Comparison of ENCODE assay signal across 10 cellular contexts in genomic region chr20:50638015-50638847, GRCh38. TPM values are rescaled to one million over a fixed set of nuclear protein-coding genes. Genes with fewer than 3 reads are reported as not detected.
A peak's percentile ranks its signal among the peaks of the same experiment; 100 is the strongest.
DNase-seq lines count a peak whose midpoint lies in the region; FAIRE-seq and TF ChIP-seq lines count a peak whose summit lies in the region.
"Not testable (repeated sequence)": the region's sequence is repeated elsewhere in the genome, so short reads cannot be mapped to it uniquely, and the experiment has no call there.
"Had no signal": no experiment of that assay in that cellular context is flagged by ENCODE, and none has a peak within 500 bp of the region (broad histone marks: within the 10 kb centered on the region; RNA-seq: fewer than 3 reads in every experiment).

No MANE protein-coding gene starts in this region.

- TF ChIP-seq RAD21 in SK-N-SH (IDR thresholded peaks at IDR 0.05; ENCODE audit: low read length): not testable (repeated sequence)

- CTCF ChIA-PET in SK-N-SH (lab: Yijun Ruan, JAX) (interaction anchor here (1.6 to 2.9 kb wide), 2 partner anchors 7 to 10 kb away, joined by 7 to 12 read pairs; no protein-coding TSS in a partner anchor), MCF 10A (lab: Yijun Ruan, JAX) (interaction anchor here (0.6 kb wide), 1 partner anchor 136 kb away, joined by 3 read pairs; no protein-coding TSS in a partner anchor)

- peak in 1 of 2 experiments; percentile 50; a peak in 1 of 4 replicates for TF ChIP-seq EP300 in SK-N-SH (IDR thresholded peaks at IDR 0.05; ENCODE audit: borderline replicate concordance in 1 of 2, low read depth in 1 of 2, low read length in 1 of 2)

- not testable (repeated sequence) for H3K4ac ChIP-seq in trophoblast cell (ENCODE audit: low read depth, low read length)

- H3K4me1 Mint-ChIP-seq in MCF 10A (ENCODE audit: insufficient read depth, unreplicated experiment): peaks cover 13% of the 10 kb centered on the region

- H3K79me2 ChIP-seq in SK-N-SH (ENCODE audit: insufficient read depth); keratinocyte (ENCODE audit: control insufficient read depth, insufficient read depth, low read length); trophoblast cell (ENCODE audit: control insufficient read depth, insufficient read depth, low read length, poor library complexity): not testable (repeated sequence)

- WGBS in SK-N-SH (ENCODE audit: low lambda C conversion rate): 35% methylated on average over 13 of the region's 15 CpGs
- WGBS in trophoblast cell (ENCODE audit: extremely low coverage, insufficient coverage, insufficient read length): no CpG with 5 or more reads among the region's 15 CpGs

- not testable (repeated sequence) for H3K4me3 Mint-ChIP-seq in MCF 10A (ENCODE audit: unreplicated experiment)

- not testable (repeated sequence) for H4K91ac ChIP-seq in trophoblast cell (ENCODE audit: low read depth, low read length)

- H3K9me1 ChIP-seq in keratinocyte (ENCODE audit: control insufficient read depth, extremely low read depth, insufficient read depth, low read length): not testable (repeated sequence)

- not testable (repeated sequence) for H4K8ac ChIP-seq in trophoblast cell (ENCODE audit: low read depth, low read length)

- H2BK12ac ChIP-seq in trophoblast cell (ENCODE audit: low read length): peak overlapping the region; percentile 56

- not testable (repeated sequence) for H3K14ac ChIP-seq in trophoblast cell (ENCODE audit: low read length)

- H4K20me1 ChIP-seq in SK-N-SH (ENCODE audit: insufficient read depth); keratinocyte (ENCODE audit: control insufficient read depth, extremely low read depth, insufficient read depth, low read length): not testable (repeated sequence)

- not testable (repeated sequence) for H3K4me3 ChIP-seq in SK-N-SH (ENCODE audit: low read depth in 2 of 2, low read length in 1 of 2); keratinocyte (ENCODE audit: control insufficient read depth in 2 of 3, extremely low read depth in 1 of 3, insufficient read depth in 2 of 3, low read depth in 1 of 3, low read length in 3 of 3); trophoblast cell (ENCODE audit: low read depth, low read length)

- H2BK120ac ChIP-seq in trophoblast cell (ENCODE audit: insufficient read depth, low read length, poor library complexity): not testable (repeated sequence)

- not testable (repeated sequence) for H3K36me3 ChIP-seq in SK-N-SH (replicated peaks in 1 of 2; ENCODE audit: control insufficient read depth in 1 of 2, insufficient read depth in 2 of 2, low read length in 1 of 2); keratinocyte (ENCODE audit: control insufficient read depth in 2 of 2, extremely low read depth in 1 of 2, insufficient read depth in 2 of 2, low read length in 2 of 2); trophoblast cell (ENCODE audit: control insufficient read depth in 1 of 2, insufficient read depth in 2 of 2, low read length in 2 of 2)

- H3K27me3 Mint-ChIP-seq in MCF 10A (ENCODE audit: insufficient read depth, unreplicated experiment): not testable (repeated sequence)

- peak overlapping the region; percentile 16; the same call in 1 of the 2 replicates for H3K9ac ChIP-seq in SK-N-SH
- H3K9ac ChIP-seq in keratinocyte (ENCODE audit: control insufficient read depth, extremely low read depth, insufficient read depth, low read length); trophoblast cell (ENCODE audit: low read length): not testable (repeated sequence)

- peak overlapping the region; percentile 71 for H2AK5ac ChIP-seq in trophoblast cell (ENCODE audit: low read length)

- H3K27me3 ChIP-seq in SK-N-SH (ENCODE audit: insufficient read depth); keratinocyte (ENCODE audit: control insufficient read depth, extremely low read depth, insufficient read depth, low read length); trophoblast cell (ENCODE audit: insufficient read depth, low read length): not testable (repeated sequence)

- dilution Hi-C loops in keratinocyte (cut with MboI; ENCODE audit: extremely low pct_ligation_motif_present, low sequenced_read_pairs): not testable (repeated sequence)

- TF ChIP-seq CTCF in SK-N-SH (IDR thresholded peaks at IDR 0.05); MCF 10A (IDR thresholded peaks at IDR 0.05; ENCODE audit: unreplicated experiment); keratinocyte (optimal IDR thresholded peaks at IDR 0.05 in 1 of 3, IDR thresholded peaks at IDR 0.05 in 1 of 3, conservative IDR thresholded peaks at IDR 0.05 in 1 of 3; ENCODE audit: extremely low read depth in 1 of 3, insufficient read depth in 2 of 3, low read length in 3 of 3): not testable (repeated sequence)

- POLR2A ChIA-PET in SK-N-SH (lab: Yijun Ruan, JAX): not testable (repeated sequence)
- POLR2A ChIA-PET in MCF 10A (lab: Yijun Ruan, JAX): interaction anchor here (1.0 kb wide), 1 partner anchor 52 kb away, joined by 3 read pairs; no protein-coding TSS in a partner anchor

- not testable (repeated sequence) for H3K9me3 ChIP-seq in SK-N-SH; keratinocyte (ENCODE audit: control insufficient read depth, low read depth, low read length); trophoblast cell (ENCODE audit: insufficient read depth, low read depth, low read length)

- not testable (repeated sequence) for H3K9me2 ChIP-seq in SK-N-SH

- not testable (repeated sequence) for H3K36me3 Mint-ChIP-seq in MCF 10A (ENCODE audit: insufficient read depth, unreplicated experiment)

- DNase-seq in A172 (ENCODE audit: low spot score) (peak; percentile 91), EL (peak; percentile 72), HTR-8/SVneo (ENCODE audit: insufficient read length, low spot score) (peak; percentile 82), MCF 10A (ENCODE audit: unreplicated experiment) (peak; percentile 64), fibroblast of peridontal ligament (ENCODE audit: extremely low read depth) (peak; percentile 72)
- not testable (repeated sequence) for DNase-seq in SK-N-SH; keratinocyte (ENCODE audit: low read depth, low spot score); trophoblast cell

- H2BK5ac ChIP-seq in trophoblast cell (ENCODE audit: low read depth, low read length, poor library complexity): not testable (repeated sequence)

- H3K27ac Mint-ChIP-seq in MCF 10A (ENCODE audit: low read depth, unreplicated experiment): peak overlapping the region; percentile 40

- H3K4me1 ChIP-seq in SK-N-SH (ENCODE audit: control insufficient read depth in 1 of 2, insufficient read depth in 2 of 2, low read depth in 1 of 2, low read length in 1 of 2) (peaks cover 9 to 24% of the 10 kb centered on the region in 2 experiments; a peak in 2 of 4 replicates), trophoblast cell (ENCODE audit: control insufficient read depth in 1 of 2, insufficient read depth in 2 of 2, low read length in 2 of 2) (peaks cover 9 to 21% of the 10 kb centered on the region in 2 experiments)
- H3K4me1 ChIP-seq in keratinocyte (ENCODE audit: control insufficient read depth, extremely low read depth, insufficient read depth, low read length): not testable (repeated sequence)

- not testable (repeated sequence) for H3K18ac ChIP-seq in trophoblast cell (ENCODE audit: low read length)

- not testable (repeated sequence) for H3K79me1 ChIP-seq in trophoblast cell (ENCODE audit: low read length)

- intact Hi-C loops in MCF 10A (cut with micrococcal nuclease): not testable (repeated sequence)

- BruUV-seq in MCF 10A (replicated peaks; lab: Mats Ljungman, UMichigan): not testable (repeated sequence)

- H3K27ac ChIP-seq in SK-N-SH (ENCODE audit: low read depth in 2 of 2, low read length in 1 of 2) (peak overlapping the region in 1 of 2 experiments; percentile 65; a peak in 2 of 4 replicates), keratinocyte (ENCODE audit: control insufficient read depth, insufficient read depth, low read length) (peak overlapping the region; percentile 20)
- H3K27ac ChIP-seq in trophoblast cell (ENCODE audit: low read depth, low read length): not testable (repeated sequence)

- not testable (repeated sequence) for H4K12ac ChIP-seq in trophoblast cell (ENCODE audit: low read depth, low read length)

- H3F3A ChIP-seq in SK-N-SH (replicated peaks; ENCODE audit: insufficient read depth): not testable (repeated sequence)

- peak overlapping the region; percentile 19; the same call in 1 of the 2 replicates for H3K4me2 ChIP-seq in SK-N-SH
- H3K4me2 ChIP-seq in keratinocyte (ENCODE audit: control insufficient read depth, extremely low read depth, insufficient read depth, low read depth, low read length); trophoblast cell (ENCODE audit: low read length): not testable (repeated sequence)

- peak; percentile 91 for FAIRE-seq in HTR-8/SVneo (lab: Jason Lieb, UNC)
- not testable (repeated sequence) for FAIRE-seq in keratinocyte (lab: Jason Lieb, UNC)

- H2AFZ ChIP-seq in SK-N-SH (ENCODE audit: low read depth): peak overlapping the region; percentile 53; the same call in 1 of the 2 replicates
- H2AFZ ChIP-seq in keratinocyte (ENCODE audit: control insufficient read depth, low read length); trophoblast cell (ENCODE audit: insufficient read depth, low read length, poor library complexity): not testable (repeated sequence)

- H3K23ac ChIP-seq in trophoblast cell (ENCODE audit: low read length): not testable (repeated sequence)

- not testable (repeated sequence) for H3K9me3 Mint-ChIP-seq in MCF 10A (ENCODE audit: unreplicated experiment)

TF ChIP-seq in SK-N-SH, 30 proteins besides CTCF, POLR2A, EP300 and RAD21 (continues in another document):
- peak; percentile 33; the same call in 1 of the 2 replicates for TF ChIP-seq JUND (IDR thresholded peaks at IDR 0.05)
- TF ChIP-seq RXRA (IDR thresholded peaks at IDR 0.05; ENCODE audit: borderline replicate concordance, low read depth): peak; percentile 99
- TF ChIP-seq FOSL2 (IDR thresholded peaks at IDR 0.05; ENCODE audit: borderline replicate concordance, low read depth): peak; percentile 44; the same call in 1 of the 2 replicates

RNA-seq across cellular contexts. Expression of gene RIPOR3, which starts 53.1 kb away (rescaled TPM):
- 0.07 TPM in 1 of 2 replicates, not detected in the other for total RNA-seq in A172 (2014; rRNA removed; shearing (Covaris generic))
- polyA plus RNA-seq in SK-N-SH (2012; rRNA removed): 1.0 and 1.2 TPM in 2 replicates
- polyA plus RNA-seq in SK-N-SH (2012; cell fraction: cytosol; rRNA removed): 0.18 and 0.33 TPM in 2 replicates
- 7.0 and 8.8 TPM in 2 replicates for polyA plus RNA-seq in SK-N-SH (2012; cell fraction: nucleus; rRNA removed)
- not detected in 2 replicates for total RNA-seq in MCF 10A (2022)
- 0.10 to 0.40 TPM (median 0.10 TPM) in 3 replicates for polyA plus RNA-seq in keratinocyte
- 0.42 TPM for polyA plus RNA-seq in keratinocyte (2011; ENCODE audit: low read depth)
- polyA plus RNA-seq in keratinocyte (2011; cell fraction: cytosol; rRNA removed): 0.05 and 0.06 TPM in 2 replicates
- polyA plus RNA-seq in keratinocyte (2011; cell fraction: nucleus; rRNA removed): 0.43 and 0.44 TPM in 2 replicates
- 0.22 and 1.2 TPM in 2 replicates for polyA plus RNA-seq in keratinocyte (2012; ENCODE audit: low replicate concordance)
- 0.10 to 0.72 TPM in 2 of 3 replicates, not detected in the other for polyA minus RNA-seq in keratinocyte
- polyA minus RNA-seq in keratinocyte (2011; cell fraction: cytosol; rRNA and poly(A)+ RNA removed): not detected
- polyA minus RNA-seq in keratinocyte (2011; cell fraction: nucleus; rRNA and poly(A)+ RNA removed): 0.11 and 0.31 TPM in 2 replicates
- polyA plus RNA-seq in trophoblast cell (2013): 0.12 and 0.15 TPM in 2 replicates
- total RNA-seq: activated CD4-positive, alpha-beta memory T cell treated with anti-CD3 and anti-CD28 coated beads, Interleukin-2, amount 10 ng/mL, durations not matched to agents 7 days and 5 days; T-helper 2 cell treated with Interferon-gamma antibody and Interleukin-4, amounts not matched to agents 100 ng/mL and 5 ng/mL, for 36 hours had no signal
